ENCODE assay signal across 30 cellular contexts in genomic region chr16:66370786-66371684, GRCh38. TPM values are rescaled to one million over a fixed set of nuclear protein-coding genes. Genes with fewer than 3 reads are reported as not detected.
DNase-seq lines count a peak whose midpoint lies in the region; ATAC-seq and TF ChIP-seq lines count a peak whose summit lies in the region.
"Had no signal": no experiment of that assay in that cellular context is flagged by ENCODE, and none has a peak within 500 bp of the region (broad histone marks: within the 10 kb centered on the region; RNA-seq: fewer than 3 reads in every experiment).

No MANE protein-coding gene starts in this region.

- no peaks in the 10 kb centered on the region for H3K9me3 ChIP-seq in endodermal cell (ENCODE audit: control insufficient read depth, low read length)
- H3K9me3 ChIP-seq in neural progenitor cell (ENCODE audit: low read depth): no peaks in the 10 kb centered on the region
- no peaks in the 10 kb centered on the region for H3K9me3 ChIP-seq in subcutaneous abdominal adipose tissue (ENCODE audit: control insufficient read depth in 5 of 5, low read length in 5 of 5)
- H3K9me3 ChIP-seq: suprapubic skin, vagina had no signal

- H3K27me3 Mint-ChIP-seq in activated naive CD8-positive, alpha-beta T cell treated with anti-CD3 and anti-CD28 coated beads, Interleukin-2, amount 10 ng/mL, durations not matched to agents 7 days and 5 days: peaks cover 2% of the 10 kb centered on the region
- H3K27me3 Mint-ChIP-seq in activated naive CD8-positive, alpha-beta T cell treated with anti-CD3 and anti-CD28 coated beads, Interleukin-2, amount 50 U/mL, for 24 hours: no peaks in the 10 kb centered on the region
- no peaks in the 10 kb centered on the region for H3K27me3 Mint-ChIP-seq in endodermal cell (ENCODE audit: insufficient read depth)
- H3K27me3 Mint-ChIP-seq in neural progenitor cell (ENCODE audit: insufficient read depth, low read depth): peaks cover 2% of the 10 kb centered on the region
- peaks cover 4 to 6% of the 10 kb centered on the region in 2 donors for H3K27me3 Mint-ChIP-seq in stimulated activated naive B cell treated with anti-CD40 and anti-IgM and Interleukin-4, amounts not matched to agents 10 μg/mL and 1 μg/mL and 100 μg/mL, for 72 hours
- H3K27me3 Mint-ChIP-seq: activated CD4-positive, alpha-beta memory T cell treated with anti-CD3 and anti-CD28 coated beads for 36 hours had no signal

- no peak overlapping the region for H3K4me2 ChIP-seq in neural progenitor cell
- H3K4me2 ChIP-seq: KMS-11 had no signal

- peak overlapping the region; percentile 15 for H3K27ac Mint-ChIP-seq in activated naive CD8-positive, alpha-beta T cell treated with anti-CD3 and anti-CD28 coated beads, Interleukin-2, amount 10 ng/mL, durations not matched to agents 7 days and 5 days
- H3K27ac Mint-ChIP-seq in activated naive CD8-positive, alpha-beta T cell treated with anti-CD3 and anti-CD28 coated beads, Interleukin-2, amount 50 U/mL, for 24 hours: no peak overlapping the region
- H3K27ac Mint-ChIP-seq in endodermal cell (no peak overlapping the region), neural progenitor cell (peak overlapping the region; percentile 85)
- no peak overlapping the region for H3K27ac Mint-ChIP-seq in stimulated activated naive B cell treated with anti-CD40 and anti-IgM and Interleukin-4, amounts not matched to agents 10 μg/mL and 1 μg/mL and 100 μg/mL, for 72 hours
- H3K27ac Mint-ChIP-seq: activated CD4-positive, alpha-beta memory T cell treated with anti-CD3 and anti-CD28 coated beads for 36 hours had no signal

- no peaks in the 10 kb centered on the region for H3F3A ChIP-seq in neural progenitor cell (ENCODE audit: low read depth)

- H3K27me3 ChIP-seq in endodermal cell (ENCODE audit: control insufficient read depth, insufficient read depth, low read length, poor library complexity, severe bottlenecking): no peaks in the 10 kb centered on the region
- no peaks in the 10 kb centered on the region for H3K27me3 ChIP-seq in neural progenitor cell
- peaks cover 0 to 5% (median 2%) of the 10 kb centered on the region in 5 donors for H3K27me3 ChIP-seq in subcutaneous abdominal adipose tissue (ENCODE audit: control insufficient read depth in 5 of 5, insufficient read depth in 4 of 5, low read length in 5 of 5)
- H3K27me3 ChIP-seq: cardiac muscle cell, suprapubic skin, vagina had no signal

- ATAC-seq in activated naive CD8-positive, alpha-beta T cell treated with anti-CD3 and anti-CD28 coated beads, Interleukin-2, amount 10 ng/mL, durations not matched to agents 7 days and 5 days (ENCODE audit: low read depth): no peak
- no peak for ATAC-seq in activated naive CD8-positive, alpha-beta T cell treated with anti-CD3 and anti-CD28 coated beads, Interleukin-2, amount 50 U/mL, for 24 hours
- ATAC-seq in stimulated activated naive B cell treated with anti-CD40 and anti-IgM and Interleukin-4, amounts not matched to agents 10 μg/mL and 1 μg/mL and 100 μg/mL, for 72 hours (replicated peaks): no peak
- ATAC-seq in HG02885 (IDR thresholded peaks at IDR 0.05; ENCODE audit: poor library complexity, unreplicated experiment): no peak
- ATAC-seq: activated CD4-positive, CD25-positive, alpha-beta regulatory T cell treated with anti-CD3 and anti-CD28 coated beads, Interleukin-2, amount 50 U/mL, for 24 hours had no signal

- 82 to 87% methylated on average over 3 to 9 of the region's 9 CpGs for WGBS in endodermal cell (ENCODE audit: insufficient coverage in 1 of 2, insufficient read length in 1 of 2), 2 experiments

- H3K4me3 ChIP-seq in endodermal cell (ENCODE audit: low read length) (no peak overlapping the region), neural progenitor cell (no peak overlapping the region), subcutaneous abdominal adipose tissue (ENCODE audit: low read depth in 1 of 5, low read length in 5 of 5) (peak overlapping the region in 4 of 5 donors; percentile 5 to 60 (median 38))
- H3K4me3 ChIP-seq: cardiac muscle cell, SK-N-MC, suprapubic skin, vagina had no signal

- no peaks in the 10 kb centered on the region for H3K36me3 Mint-ChIP-seq in activated naive CD8-positive, alpha-beta T cell treated with anti-CD3 and anti-CD28 coated beads, Interleukin-2, amount 10 ng/mL, durations not matched to agents 7 days and 5 days
- no peaks in the 10 kb centered on the region for H3K36me3 Mint-ChIP-seq in activated naive CD8-positive, alpha-beta T cell treated with anti-CD3 and anti-CD28 coated beads, Interleukin-2, amount 50 U/mL, for 24 hours (ENCODE audit: low read depth)
- no peaks in the 10 kb centered on the region for H3K36me3 Mint-ChIP-seq in endodermal cell (ENCODE audit: low read depth)
- no peaks in the 10 kb centered on the region for H3K36me3 Mint-ChIP-seq in neural progenitor cell
- H3K36me3 Mint-ChIP-seq in stimulated activated naive B cell treated with anti-CD40 and anti-IgM and Interleukin-4, amounts not matched to agents 10 μg/mL and 1 μg/mL and 100 μg/mL, for 72 hours: no peaks in the 10 kb centered on the region
- H3K36me3 Mint-ChIP-seq: activated CD4-positive, alpha-beta memory T cell treated with anti-CD3 and anti-CD28 coated beads for 36 hours had no signal

- no peak overlapping the region for H3K27ac ChIP-seq in endodermal cell (ENCODE audit: low read depth, low read length)
- H3K27ac ChIP-seq in neural progenitor cell: no peak overlapping the region
- peak overlapping the region; percentile 86 for H3K27ac ChIP-seq in subcutaneous abdominal adipose tissue (ENCODE audit: low read depth, low read length)
- H3K27ac ChIP-seq: 22Rv1, cardiac muscle cell, KMS-11, SK-N-MC, suprapubic skin, vagina had no signal

- H3K36me3 ChIP-seq in endodermal cell (ENCODE audit: control insufficient read depth, insufficient read depth, low read length) (no peaks in the 10 kb centered on the region), neural progenitor cell (no peaks in the 10 kb centered on the region), subcutaneous abdominal adipose tissue (ENCODE audit: control insufficient read depth in 5 of 5, insufficient read depth in 5 of 5, low read length in 5 of 5) (peaks cover 0 to 4% (median 4%) of the 10 kb centered on the region in 5 donors)
- H3K36me3 ChIP-seq: cardiac muscle cell, suprapubic skin, vagina had no signal

- TF ChIP-seq CTCF in endodermal cell (conservative IDR thresholded peaks at IDR 0.05) (no peak), neural progenitor cell (IDR thresholded peaks at IDR 0.05) (no peak)

- H4K20me1 ChIP-seq in neural progenitor cell (ENCODE audit: low read depth): no peaks in the 10 kb centered on the region

- DNase-seq in activated naive CD8-positive, alpha-beta T cell treated with anti-CD3 and anti-CD28 coated beads, Interleukin-2, amount 10 ng/mL, durations not matched to agents 7 days and 5 days: no peak
- DNase-seq in activated naive CD8-positive, alpha-beta T cell treated with anti-CD3 and anti-CD28 coated beads, Interleukin-2, amount 50 U/mL, for 24 hours: no peak
- DNase-seq in endodermal cell: peak; percentile 43
- DNase-seq in neural progenitor cell (ENCODE audit: low spot score): no peak
- no peak for DNase-seq in stimulated activated naive B cell treated with anti-CD40 and anti-IgM and Interleukin-4, amounts not matched to agents 10 μg/mL and 1 μg/mL and 100 μg/mL, for 72 hours
- no peak for DNase-seq in RPMI8226
- DNase-seq: activated CD4-positive, alpha-beta memory T cell treated with anti-CD3 and anti-CD28 coated beads for 36 hours; activated CD8-positive, alpha-beta memory T cell treated with anti-CD3 and anti-CD28 coated beads, Interleukin-2, amount 50 U/mL, for 48 hours; activated naive CD4-positive, alpha-beta T cell treated with anti-CD3 and anti-CD28 coated beads, Interleukin-2, amount 50 U/mL, for 16 hours; anterior cingulate cortex; HCEC 1CT; kidney glomerular epithelial cell; mesenchymal stem cell; NCI-H1417 treated with DMSO at 0.1 percent for 48 hours; NCI-H2081 treated with DMSO at 0.1 percent for 48 hours; NCI-H226; occipital lobe; stimulated activated CD4-positive, alpha-beta T cell treated with anti-CD3 and anti-CD28 coated beads, Interleukin-2, amount 100 ng/mL, for 48 hours had no signal

- H3K9me3 Mint-ChIP-seq in activated naive CD8-positive, alpha-beta T cell treated with anti-CD3 and anti-CD28 coated beads, Interleukin-2, amount 10 ng/mL, durations not matched to agents 7 days and 5 days: no peaks in the 10 kb centered on the region
- H3K9me3 Mint-ChIP-seq in activated naive CD8-positive, alpha-beta T cell treated with anti-CD3 and anti-CD28 coated beads, Interleukin-2, amount 50 U/mL, for 24 hours: no peaks in the 10 kb centered on the region
- no peaks in the 10 kb centered on the region for H3K9me3 Mint-ChIP-seq in endodermal cell
- no peaks in the 10 kb centered on the region for H3K9me3 Mint-ChIP-seq in neural progenitor cell
- no peaks in the 10 kb centered on the region for H3K9me3 Mint-ChIP-seq in stimulated activated naive B cell treated with anti-CD40 and anti-IgM and Interleukin-4, amounts not matched to agents 10 μg/mL and 1 μg/mL and 100 μg/mL, for 72 hours
- H3K9me3 Mint-ChIP-seq: activated CD4-positive, alpha-beta memory T cell treated with anti-CD3 and anti-CD28 coated beads for 36 hours had no signal

- no peak overlapping the region for H3K9ac ChIP-seq in endodermal cell (ENCODE audit: extremely low read depth, low read length, poor library complexity, severe bottlenecking)
- H3K9ac ChIP-seq in neural progenitor cell: no peak overlapping the region
- H3K9ac ChIP-seq in subcutaneous abdominal adipose tissue (ENCODE audit: low read length in 5 of 5): peak overlapping the region in 2 of 5 donors; percentile 46 to 73
- H3K9ac ChIP-seq: KMS-11 had no signal

- H3K4me1 Mint-ChIP-seq in activated naive CD8-positive, alpha-beta T cell treated with anti-CD3 and anti-CD28 coated beads, Interleukin-2, amount 10 ng/mL, durations not matched to agents 7 days and 5 days: peaks cover 9% of the 10 kb centered on the region
- no peaks in the 10 kb centered on the region for H3K4me1 Mint-ChIP-seq in activated naive CD8-positive, alpha-beta T cell treated with anti-CD3 and anti-CD28 coated beads, Interleukin-2, amount 50 U/mL, for 24 hours
- peaks cover 11% of the 10 kb centered on the region for H3K4me1 Mint-ChIP-seq in endodermal cell
- H3K4me1 Mint-ChIP-seq in neural progenitor cell: peaks cover 24% of the 10 kb centered on the region
- peaks cover 2 to 5% of the 10 kb centered on the region in 2 donors for H3K4me1 Mint-ChIP-seq in stimulated activated naive B cell treated with anti-CD40 and anti-IgM and Interleukin-4, amounts not matched to agents 10 μg/mL and 1 μg/mL and 100 μg/mL, for 72 hours

- POLR2A ChIA-PET in activated naive CD8-positive, alpha-beta T cell treated with anti-CD3 and anti-CD28 coated beads, Interleukin-2, amount 10 ng/mL, durations not matched to agents 7 days and 5 days (lab: Charles Lee): no interaction called here

- H3K4me1 ChIP-seq in endodermal cell (ENCODE audit: control insufficient read depth, insufficient read depth, low read length) (no peaks in the 10 kb centered on the region), neural progenitor cell (peaks cover 28% of the 10 kb centered on the region), subcutaneous abdominal adipose tissue (ENCODE audit: control insufficient read depth in 5 of 5, insufficient read depth in 5 of 5, low read length in 5 of 5) (peaks cover 1 to 79% (median 15%) of the 10 kb centered on the region in 5 donors)

- no peak overlapping the region for H2AFZ ChIP-seq in neural progenitor cell (replicated peaks)

- H3K4me3 Mint-ChIP-seq in activated naive CD8-positive, alpha-beta T cell treated with anti-CD3 and anti-CD28 coated beads, Interleukin-2, amount 10 ng/mL, durations not matched to agents 7 days and 5 days: no peak overlapping the region
- no peak overlapping the region for H3K4me3 Mint-ChIP-seq in activated naive CD8-positive, alpha-beta T cell treated with anti-CD3 and anti-CD28 coated beads, Interleukin-2, amount 50 U/mL, for 24 hours
- no peak overlapping the region for H3K4me3 Mint-ChIP-seq in endodermal cell
- no peak overlapping the region for H3K4me3 Mint-ChIP-seq in neural progenitor cell
- H3K4me3 Mint-ChIP-seq in stimulated activated naive B cell treated with anti-CD40 and anti-IgM and Interleukin-4, amounts not matched to agents 10 μg/mL and 1 μg/mL and 100 μg/mL, for 72 hours: no peak overlapping the region
- H3K4me3 Mint-ChIP-seq: activated CD4-positive, alpha-beta memory T cell treated with anti-CD3 and anti-CD28 coated beads for 36 hours had no signal

- H3K79me2 ChIP-seq in neural progenitor cell (ENCODE audit: low read depth): no peaks in the 10 kb centered on the region

RNA-seq across cellular contexts. Expression of gene CDH5, which starts 4.5 kb away (rescaled TPM):
- total RNA-seq in activated naive CD8-positive, alpha-beta T cell treated with anti-CD3 and anti-CD28 coated beads, Interleukin-2, amount 10 ng/mL, durations not matched to agents 7 days and 5 days: not detected
- under 1 TPM in 1 of 2 donors, not detected in 1; 0.18 TPM for total RNA-seq in endodermal cell
- 0.39 TPM for polyA plus RNA-seq in endodermal cell (2013, experiment 1 of 2)
- 0.75 TPM for polyA plus RNA-seq in endodermal cell (2013, experiment 2 of 2)
- 0.25 TPM in 1 of 2 replicates, not detected in the other for total RNA-seq in neural progenitor cell (ENCODE audit: low replicate concordance)
- total RNA-seq: activated CD4-positive, alpha-beta memory T cell treated with anti-CD3 and anti-CD28 coated beads for 36 hours; fibroblast of lung; T-helper 1 cell treated with Interleukin-12 subunit alpha and Interleukin-12 subunit beta and Interleukin-4 antibody, amounts not matched to agents 30 ng/mL and 1 ng/mL, for 36 hours had no signal

RNA-seq across cellular contexts. Expression of gene BEAN1, which starts 56.1 kb away (rescaled TPM):
- not detected for total RNA-seq in activated naive CD8-positive, alpha-beta T cell treated with anti-CD3 and anti-CD28 coated beads, Interleukin-2, amount 10 ng/mL, durations not matched to agents 7 days and 5 days
- total RNA-seq in endodermal cell (under 1 TPM in 1 of 2 donors, not detected in 1; 0.18 TPM), neural progenitor cell (ENCODE audit: low replicate concordance) (0.32 and 0.34 TPM in 2 replicates)
- 0.61 TPM for polyA plus RNA-seq in endodermal cell (2013, experiment 1 of 2)
- polyA plus RNA-seq in endodermal cell (2013, experiment 2 of 2): 0.33 TPM
- total RNA-seq: activated CD4-positive, alpha-beta memory T cell treated with anti-CD3 and anti-CD28 coated beads for 36 hours; Daoy; fibroblast of lung; T-helper 1 cell treated with Interleukin-12 subunit alpha and Interleukin-12 subunit beta and Interleukin-4 antibody, amounts not matched to agents 30 ng/mL and 1 ng/mL, for 36 hours; vagina had no signal

Comparison
In these comparisons a context has a peak if more than half of its experiments do, and no peak if none do; other contexts are left out.
1. H3K27ac Mint-ChIP-seq: peak in activated naive CD8-positive, alpha-beta T cell treated with anti-CD3 and anti-CD28 coated beads, Interleukin-2, amount 10 ng/mL, durations not matched to agents 7 days and 5 days (single experiment) and neural progenitor cell (single experiment); none in activated naive CD8-positive, alpha-beta T cell treated with anti-CD3 and anti-CD28 coated beads, Interleukin-2, amount 50 U/mL, for 24 hours (single experiment), endodermal cell (single experiment) and stimulated activated naive B cell treated with anti-CD40 and anti-IgM and Interleukin-4, amounts not matched to agents 10 μg/mL and 1 μg/mL and 100 μg/mL, for 72 hours (single experiment).
2. H3K4me3 ChIP-seq: peak in subcutaneous abdominal adipose tissue (4 of 5); none in endodermal cell (single experiment) and neural progenitor cell (single experiment).